In genomic region chr6:3355011-3355357, GRCh38 we compare ENCODE assay signal across 1 cellular context.
TF ChIP-seq lines count a peak whose summit lies in the region.

No MANE protein-coding gene starts in this region.

TF ChIP-seq in GM23338, 12 proteins besides CTCF, POLR2A, EP300 and RAD21 (continued from another document):
- TF ChIP-seq ZNF462 (CRISPR knock-in tag; IDR thresholded peaks at IDR 0.05) = no peak
